ENCODE assay signal across 21 cellular contexts in genomic region chr2:35606394-35606793, GRCh38.
DNase-seq lines count a peak whose midpoint lies in the region; ATAC-seq, FAIRE-seq and TF ChIP-seq lines count a peak whose summit lies in the region.
"Had no signal": no experiment of that assay in that cellular context is flagged by ENCODE, and none has a peak within 500 bp of the region (broad histone marks: within the 10 kb centered on the region; RNA-seq: fewer than 3 reads in every experiment).

No MANE protein-coding gene starts in this region.

- no peak for FAIRE-seq in endothelial cell of umbilical vein (lab: Jason Lieb, UNC)
- FAIRE-seq: A204.1, G401.6, GM12892, GM19239, H1 had no signal

- H3K4me2 ChIP-seq in endothelial cell of umbilical vein (ENCODE audit: insufficient read depth, low read length): no peak overlapping the region
- H3K4me2 ChIP-seq: BLaER1 had no signal

- no peaks in the 10 kb centered on the region for H3K9me1 ChIP-seq in endothelial cell of umbilical vein (replicated peaks; ENCODE audit: control insufficient read depth, extremely low read depth, insufficient read depth, low read length)

- H3K27ac ChIP-seq in endothelial cell of umbilical vein (ENCODE audit: insufficient read depth, low read depth, low read length): no peak overlapping the region
- H3K27ac ChIP-seq: BLaER1, C4-2B, GM23248 had no signal

- TF ChIP-seq POLR2A in endothelial cell of umbilical vein (IDR thresholded peaks at IDR 0.05; ENCODE audit: low read depth, low read length): no peak

- dilution Hi-C loops in endothelial cell of umbilical vein (cut with MboI; ENCODE audit: extremely low pct_ligation_motif_present, low sequenced_read_pairs): no loop called here

- no peak for TF ChIP-seq CTCF in endothelial cell of umbilical vein (IDR thresholded peaks at IDR 0.05; ENCODE audit: extremely low read depth in 1 of 2, insufficient read depth in 1 of 2, low read depth in 1 of 2, low read length in 2 of 2)

- no peak for ATAC-seq in HG02973 (IDR thresholded peaks at IDR 0.05; ENCODE audit: unreplicated experiment)
- ATAC-seq: CD8-positive, alpha-beta T cell had no signal

- no peaks in the 10 kb centered on the region for H3K4me1 ChIP-seq in endothelial cell of umbilical vein (ENCODE audit: control insufficient read depth, extremely low read depth, insufficient read depth, low read length)
- H3K4me1 ChIP-seq: BLaER1, Caco-2 had no signal

- no peak overlapping the region for H3K9ac ChIP-seq in endothelial cell of umbilical vein (replicated peaks; ENCODE audit: extremely low read depth, insufficient read depth, low read length)
- H3K9ac ChIP-seq: BLaER1, GM23248 had no signal

- no peaks in the 10 kb centered on the region for H3K36me3 ChIP-seq in endothelial cell of umbilical vein (ENCODE audit: control insufficient read depth in 2 of 2, extremely low read depth in 1 of 2, insufficient read depth in 2 of 2, low read length in 2 of 2)
- H3K36me3 ChIP-seq: BLaER1 had no signal

- no peaks in the 10 kb centered on the region for H3K9me3 ChIP-seq in endothelial cell of umbilical vein (replicated peaks; ENCODE audit: control insufficient read depth, insufficient read depth, low read length)
- H3K9me3 ChIP-seq: BLaER1, Caco-2 had no signal

- H4K20me1 ChIP-seq in endothelial cell of umbilical vein (replicated peaks; ENCODE audit: control insufficient read depth, extremely low read depth, insufficient read depth, low read length): no peaks in the 10 kb centered on the region
- H4K20me1 ChIP-seq: BLaER1 had no signal

- POLR2A ChIA-PET in endothelial cell of umbilical vein (lab: Charles Lee): no interaction called here

- H3K79me2 ChIP-seq in endothelial cell of umbilical vein (ENCODE audit: control insufficient read depth, insufficient read depth, low read length): no peaks in the 10 kb centered on the region

- no peaks in the 10 kb centered on the region for H3K27me3 ChIP-seq in endothelial cell of umbilical vein (ENCODE audit: control insufficient read depth in 2 of 2, insufficient read depth in 2 of 2, low read length in 2 of 2)
- H3K27me3 ChIP-seq: BLaER1 had no signal

- no peak overlapping the region for H2AFZ ChIP-seq in endothelial cell of umbilical vein (ENCODE audit: low read depth, low read length)
- H2AFZ ChIP-seq: GM23248 had no signal

- no TSS peak for BruUV-seq in endothelial cell of umbilical vein (replicated peaks; lab: Mats Ljungman, UMichigan)

- no peak overlapping the region for H3K4me3 ChIP-seq in endothelial cell of umbilical vein (replicated peaks in 1 of 3; ENCODE audit: insufficient read depth in 1 of 3, low read depth in 1 of 3, low read length in 3 of 3)
- H3K4me3 ChIP-seq: BLaER1, GM23248 had no signal

- DNase-seq in A172 (ENCODE audit: low spot score): peak; percentile 4
- DNase-seq in HT-29 (ENCODE audit: low spot score): peak; percentile 2
- peak; percentile 6 for DNase-seq in NCI-H69 (lab: John Stamatoyannopoulos, UW)
- DNase-seq in endothelial cell of umbilical vein (ENCODE audit: low read depth, low spot score): peak; percentile 2
- DNase-seq in NCI-H1436 (lab: John Stamatoyannopoulos, UW): no peak
- DNase-seq: Caco-2; CD4-positive, CD25-positive, alpha-beta regulatory T cell; CD8-positive, alpha-beta T cell; DMS153; DND-41; GM23248; H7; HCEC 1CT had no signal

- intact Hi-C loops in endothelial cell of umbilical vein (cut with micrococcal nuclease): no loop called here

- CTCF ChIA-PET in endothelial cell of umbilical vein (lab: Charles Lee): no interaction called here

TF ChIP-seq in endothelial cell of umbilical vein, 7 proteins besides CTCF, POLR2A, EP300 and RAD21:
- no peak for TF ChIP-seq FOS (IDR thresholded peaks at IDR 0.05; ENCODE audit: borderline replicate concordance, insufficient read depth, low read length)
- TF ChIP-seq JUN (IDR thresholded peaks at IDR 0.05; ENCODE audit: borderline replicate concordance, insufficient read depth, insufficient read length, low read depth): no peak
- TF ChIP-seq EZH2 (IDR thresholded peaks at IDR 0.05; ENCODE audit: borderline replicate concordance, low read depth, low read length, severe bottlenecking): no peak
- TF ChIP-seq GATA2 (IDR thresholded peaks at IDR 0.05; ENCODE audit: insufficient read depth, insufficient read length, low read depth, low read length): no peak
- no peak for TF ChIP-seq MAX (IDR thresholded peaks at IDR 0.05; ENCODE audit: insufficient read depth, insufficient read length)
- no peak for TF ChIP-seq MYC (IDR thresholded peaks at IDR 0.05; ENCODE audit: low read depth, low read length)
- TF ChIP-seq POLR2AphosphoS5 (IDR thresholded peaks at IDR 0.05; ENCODE audit: insufficient read depth, low read depth, low read length): no peak
